10 cellular contexts compared by ENCODE assay signal in the genomic region with DNA sequence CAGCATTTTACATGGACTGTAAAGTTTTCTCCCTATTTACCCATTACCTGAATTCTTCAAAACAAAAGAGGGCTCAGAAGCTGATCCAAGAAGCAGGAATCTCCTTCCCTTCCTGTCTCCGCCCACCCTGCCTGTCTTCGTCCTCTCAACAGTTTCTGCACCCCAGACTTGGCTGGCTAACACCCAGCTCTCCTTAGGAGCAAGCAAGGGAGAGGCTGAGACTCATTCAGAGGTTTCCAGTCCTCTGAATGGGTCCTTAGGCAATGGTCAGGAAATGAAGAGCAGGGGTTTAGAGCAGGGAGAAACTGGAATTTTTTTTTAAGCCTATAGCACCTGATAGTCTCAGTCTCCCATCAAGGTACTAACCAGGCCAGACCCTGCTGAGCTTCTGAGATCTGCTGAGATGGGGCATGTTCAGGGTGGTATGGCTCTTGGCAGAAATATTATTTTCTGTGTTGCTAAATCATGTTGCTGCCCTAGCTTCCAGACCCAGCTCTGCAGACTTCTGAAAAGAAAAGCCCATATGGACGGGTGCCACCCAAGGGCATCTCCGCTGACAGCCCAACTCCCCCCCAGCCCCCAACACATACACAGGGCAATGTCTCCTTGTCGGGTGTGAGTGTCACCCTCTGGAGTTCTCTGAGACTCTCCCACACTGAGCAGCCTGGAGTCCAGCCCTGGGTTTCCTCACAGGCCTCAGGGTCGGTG.
A peak's percentile ranks its signal among the peaks of the same experiment; 100 is the strongest.
DNase-seq lines count a peak whose midpoint lies in the region; ATAC-seq and TF ChIP-seq lines count a peak whose summit lies in the region.
"Had no signal": no experiment of that assay in that cellular context is flagged by ENCODE, and none has a peak within 500 bp of the region (broad histone marks: within the 10 kb centered on the region; RNA-seq: fewer than 3 reads in every experiment).

No MANE protein-coding gene starts in this region.

- DNase-seq in AG08396 (ENCODE audit: low spot score) (peak; percentile 24), M059J (ENCODE audit: low read depth) (peak; percentile 82), endodermal cell (peak; percentile 62), H4 (ENCODE audit: low spot score) (no peak), NOMO-1 treated with dmso at 0.1 percent for 144 hours (lab: John Stamatoyannopoulos, UW; ENCODE audit: unreplicated experiment) (no peak), progenitor cell of endocrine pancreas (ENCODE audit: low spot score, unreplicated experiment) (no peak)
- DNase-seq: GOT3, NCI-H345 had no signal

- TF ChIP-seq CTCF in endodermal cell (conservative IDR thresholded peaks at IDR 0.05) = no peak
- no peak for TF ChIP-seq CTCF in neutrophil (IDR thresholded peaks at IDR 0.05)
- TF ChIP-seq CTCF in progenitor cell of endocrine pancreas (IDR thresholded peaks at IDR 0.05; ENCODE audit: unreplicated experiment) = no peak

- H3K4me3 Mint-ChIP-seq in endodermal cell (no peak overlapping the region), progenitor cell of endocrine pancreas (ENCODE audit: low read depth) (no peak overlapping the region)

- H3K36me3 ChIP-seq in endodermal cell (ENCODE audit: control insufficient read depth, insufficient read depth, low read length) (no peaks in the 10 kb centered on the region), neutrophil (no peaks in the 10 kb centered on the region)

- ATAC-seq in HG03139 (IDR thresholded peaks at IDR 0.05; ENCODE audit: unreplicated experiment) = no peak

- no peak overlapping the region for H3K9ac ChIP-seq in endodermal cell (ENCODE audit: extremely low read depth, low read length, poor library complexity, severe bottlenecking)

- H3K9me3 ChIP-seq in endodermal cell (ENCODE audit: control insufficient read depth, low read length) = no peaks in the 10 kb centered on the region
- no peaks in the 10 kb centered on the region for H3K9me3 ChIP-seq in neutrophil

- WGBS in endodermal cell (ENCODE audit: insufficient coverage in 1 of 2, insufficient read length in 1 of 2), 2 experiments = 70 to 80% methylated on average over 1 to 6 of the region's 6 CpGs

- H3K27me3 Mint-ChIP-seq in endodermal cell (ENCODE audit: insufficient read depth) (no peaks in the 10 kb centered on the region), progenitor cell of endocrine pancreas (peaks cover 27% of the 10 kb centered on the region)

- H3K27ac Mint-ChIP-seq in endodermal cell (peak overlapping the region; percentile 44), progenitor cell of endocrine pancreas (no peak overlapping the region)

- peaks cover 13% of the 10 kb centered on the region for H3K4me1 ChIP-seq in endodermal cell (ENCODE audit: control insufficient read depth, insufficient read depth, low read length)
- H3K4me1 ChIP-seq in neutrophil (ENCODE audit: control insufficient read depth in 1 of 2, insufficient read depth in 1 of 2, low read depth in 1 of 2, low read length in 1 of 2) = peaks cover 66 to 69% of the 10 kb centered on the region in 2 experiments

- peaks cover 43% of the 10 kb centered on the region for H3K4me1 Mint-ChIP-seq in endodermal cell
- H3K4me1 Mint-ChIP-seq in progenitor cell of endocrine pancreas (ENCODE audit: low read depth) = peaks cover 7% of the 10 kb centered on the region

- H3K9me3 Mint-ChIP-seq in endodermal cell (no peaks in the 10 kb centered on the region), progenitor cell of endocrine pancreas (ENCODE audit: low read depth) (no peaks in the 10 kb centered on the region)

- H3K27me3 ChIP-seq in endodermal cell (ENCODE audit: control insufficient read depth, insufficient read depth, low read length, poor library complexity, severe bottlenecking) (no peaks in the 10 kb centered on the region), neutrophil (no peaks in the 10 kb centered on the region)

- no peak overlapping the region for H3K4me3 ChIP-seq in endodermal cell (ENCODE audit: low read length)
- no peak overlapping the region for H3K4me3 ChIP-seq in neutrophil (ENCODE audit: low read depth in 1 of 2, low read length in 1 of 2)

- H3K27ac ChIP-seq in endodermal cell (ENCODE audit: low read depth, low read length) (no peak overlapping the region), neutrophil (peak overlapping the region; percentile 95)

- no peaks in the 10 kb centered on the region for H3K36me3 Mint-ChIP-seq in endodermal cell (ENCODE audit: low read depth)
- no peaks in the 10 kb centered on the region for H3K36me3 Mint-ChIP-seq in progenitor cell of endocrine pancreas (ENCODE audit: insufficient read depth)

Comparison
In these comparisons a context has a peak if more than half of its experiments do, and no peak if none do; other contexts are left out.
1. DNase-seq: peak in AG08396 (single experiment), M059J (single experiment) and endodermal cell (single experiment); none in H4 (single experiment), NOMO-1 treated with dmso at 0.1 percent for 144 hours (single experiment) and progenitor cell of endocrine pancreas (single experiment).